Comparison of ENCODE assay signal across 8 cellular contexts in genomic region chr5:115545065-115545882, GRCh38. TPM values are rescaled to one million over a fixed set of nuclear protein-coding genes. Genes with fewer than 3 reads are reported as not detected.
DNase-seq lines count a peak whose midpoint lies in the region; ATAC-seq, FAIRE-seq and TF ChIP-seq lines count a peak whose summit lies in the region.

No MANE protein-coding gene starts in this region.

- H3K9me3 Mint-ChIP-seq in Caco-2 (ENCODE audit: unreplicated experiment) (no peaks in the 10 kb centered on the region), astrocyte (ENCODE audit: unreplicated experiment) (peaks cover 5% of the 10 kb centered on the region)

- peak overlapping the region; percentile 80 for H3K4me3 Mint-ChIP-seq in Caco-2 (ENCODE audit: unreplicated experiment)
- H3K4me3 Mint-ChIP-seq in astrocyte (ENCODE audit: unreplicated experiment), result peak overlapping the region; percentile 98

- ATAC-seq in HG03378 (IDR thresholded peaks at IDR 0.05; ENCODE audit: unreplicated experiment) (peak; percentile 3), HG03432 (IDR thresholded peaks at IDR 0.05; ENCODE audit: unreplicated experiment) (no peak)

- POLR2A ChIA-PET in Caco-2 (lab: Charles Lee), result interaction anchor here (0.9 kb wide), 1 partner anchor 17 kb away, joined by 3 read pairs; no protein-coding TSS in a partner anchor

- H3K27ac ChIP-seq in astrocyte (ENCODE audit: low read depth, low read length), result peak overlapping the region; percentile 47

- intact Hi-C loops in Caco-2 (cut with micrococcal nuclease; ENCODE audit: unreplicated experiment), result no loop called here

- TF ChIP-seq CTCF in Caco-2 (IDR thresholded peaks at IDR 0.05; ENCODE audit: insufficient read depth in 1 of 2, low read depth in 1 of 2, low read length in 1 of 2, severe bottlenecking in 1 of 2, unreplicated experiment in 1 of 2), result no peak
- no peak for TF ChIP-seq CTCF in astrocyte (IDR thresholded peaks at IDR 0.05; ENCODE audit: insufficient read depth, low read depth, low read length)

- H3K9me3 ChIP-seq in Caco-2, result peaks cover 10% of the 10 kb centered on the region
- peaks cover 4% of the 10 kb centered on the region for H3K9me3 ChIP-seq in astrocyte (ENCODE audit: insufficient read depth, low read depth, low read length)
- H3K9me3 ChIP-seq in mucosa of stomach (ENCODE audit: control insufficient read depth, low read length), result no peaks in the 10 kb centered on the region

- no peak for DNase-seq in Caco-2
- DNase-seq in astrocyte (ENCODE audit: low read depth), result peak; percentile 47
- DNase-seq in NCI-H2196 (lab: John Stamatoyannopoulos, UW; ENCODE audit: unreplicated experiment), result no peak
- DNase-seq in cerebellar nuclear complex (lab: John Stamatoyannopoulos, UW), result no peak
- DNase-seq in COLO829 (ENCODE audit: low spot score), result no peak

- H3K9ac ChIP-seq in astrocyte (ENCODE audit: low read length) (peak overlapping the region; percentile 32), mucosa of stomach (ENCODE audit: low read length) (peak overlapping the region; percentile 32)

- BruUV-seq in Caco-2 (replicated peaks; lab: Mats Ljungman, UMichigan), result TSS peak; percentile 63

- H3K4me1 ChIP-seq in Caco-2 (peaks cover 22% of the 10 kb centered on the region), astrocyte (ENCODE audit: insufficient read depth, low read length) (peaks cover 11% of the 10 kb centered on the region), mucosa of stomach (ENCODE audit: control insufficient read depth, insufficient read depth, low read length) (peaks cover under 1% of the 10 kb centered on the region)

- H3K27me3 ChIP-seq in Caco-2 (replicated peaks; ENCODE audit: control insufficient read depth, insufficient read depth, low read length), result no peaks in the 10 kb centered on the region
- no peaks in the 10 kb centered on the region for H3K27me3 ChIP-seq in astrocyte (ENCODE audit: insufficient read depth, low read length)
- H3K27me3 ChIP-seq in mucosa of stomach (ENCODE audit: control insufficient read depth, insufficient read depth, low read length), result no peaks in the 10 kb centered on the region

- peak overlapping the region; percentile 71 for H2AFZ ChIP-seq in astrocyte (ENCODE audit: low read depth, low read length)

- CTCF ChIA-PET in Caco-2 (lab: Charles Lee), result interaction anchor here (0.9 kb wide), 1 partner anchor 29 kb away, joined by 6 read pairs; no protein-coding TSS in a partner anchor

- peaks cover 37% of the 10 kb centered on the region for H4K20me1 ChIP-seq in astrocyte (ENCODE audit: insufficient read depth, low read length)

- H3K4me3 ChIP-seq in Caco-2 (ENCODE audit: low read depth, low read length) (peak overlapping the region; percentile 37), astrocyte (ENCODE audit: insufficient read depth, low read depth, low read length) (peak overlapping the region; percentile 37), mucosa of stomach (ENCODE audit: low read length) (no peak overlapping the region)

- H3K4me2 ChIP-seq in astrocyte (ENCODE audit: low read length), result peak overlapping the region; percentile 69

- peaks cover 7% of the 10 kb centered on the region for H3K4me1 Mint-ChIP-seq in Caco-2 (ENCODE audit: low read depth, unreplicated experiment)
- H3K4me1 Mint-ChIP-seq in astrocyte (ENCODE audit: low read depth, unreplicated experiment), result no peaks in the 10 kb centered on the region

- H3K27ac Mint-ChIP-seq in Caco-2 (ENCODE audit: unreplicated experiment) (peak overlapping the region; percentile 93), astrocyte (ENCODE audit: unreplicated experiment) (peak overlapping the region; percentile 80)

- H3K27me3 Mint-ChIP-seq in Caco-2 (ENCODE audit: insufficient read depth, unreplicated experiment) (no peaks in the 10 kb centered on the region), astrocyte (ENCODE audit: low read depth, unreplicated experiment) (no peaks in the 10 kb centered on the region)

- no peak for FAIRE-seq in astrocyte (lab: Jason Lieb, UNC)

- H3K79me2 ChIP-seq in astrocyte (ENCODE audit: insufficient read depth, low read length), result peaks cover 40% of the 10 kb centered on the region

- no peaks in the 10 kb centered on the region for H3K36me3 ChIP-seq in Caco-2 (ENCODE audit: control insufficient read depth, insufficient read depth, low read length)
- peaks cover 6% of the 10 kb centered on the region for H3K36me3 ChIP-seq in astrocyte (ENCODE audit: insufficient read depth, low read length)
- peaks cover 4% of the 10 kb centered on the region for H3K36me3 ChIP-seq in mucosa of stomach (ENCODE audit: control insufficient read depth, insufficient read depth, low read length)

- H3K36me3 Mint-ChIP-seq in Caco-2 (ENCODE audit: insufficient read depth, unreplicated experiment) (peaks cover 53% of the 10 kb centered on the region), astrocyte (ENCODE audit: low read depth, unreplicated experiment) (peaks cover 4% of the 10 kb centered on the region)

RNA-seq across cellular contexts. Expression of gene FEM1C, which starts 0.7 kb away (rescaled TPM):
- total RNA-seq in Caco-2 (2022) (11.1 and 11.8 TPM in 2 replicates), astrocyte (20.6 and 22.9 TPM in 2 replicates)

RNA-seq across cellular contexts. Expression of gene TICAM2, which starts 57.0 kb away (rescaled TPM):
- total RNA-seq in Caco-2 (2022) (0.91 TPM in 2 replicates), astrocyte (6.7 and 6.8 TPM in 2 replicates)
